Comparison of ENCODE assay signal across 13 cellular contexts in genomic region chr9:12759767-12760166, GRCh38. TPM values are rescaled to one million over a fixed set of nuclear protein-coding genes. Genes with fewer than 3 reads are reported as not detected.
DNase-seq lines count a peak whose midpoint lies in the region; ATAC-seq and TF ChIP-seq lines count a peak whose summit lies in the region.
"Had no signal": no experiment of that assay in that cellular context is flagged by ENCODE, and none has a peak within 500 bp of the region (broad histone marks: within the 10 kb centered on the region; RNA-seq: fewer than 3 reads in every experiment).

No MANE protein-coding gene starts in this region.

- no peak overlapping the region for H3K4ac ChIP-seq in mesenchymal stem cell (ENCODE audit: low read depth in 1 of 2, low read length in 2 of 2)

- DNase-seq in AG10803 (ENCODE audit: low read depth) (peak; percentile 62), MG63 (peak; percentile 90), dedifferentiated amniotic fluid mesenchymal stem cell (ENCODE audit: extremely low spot score) (peak; percentile 45), mesenchymal stem cell (peak; percentile 58), NCI-H748 (lab: John Stamatoyannopoulos, UW; ENCODE audit: unreplicated experiment) (no peak), hepatocyte (ENCODE audit: low spot score) (no peak)
- DNase-seq: BE2C, kidney glomerular epithelial cell, NCI-H1092, SW 1271 had no signal

- H3K27me3 ChIP-seq in MG63 (no peaks in the 10 kb centered on the region), mesenchymal stem cell (ENCODE audit: control insufficient read depth in 1 of 2, insufficient read depth in 1 of 2, low read length in 2 of 2) (no peaks in the 10 kb centered on the region), hepatocyte (no peaks in the 10 kb centered on the region)
- H3K27me3 ChIP-seq: BE2C had no signal

- H3K4me1 ChIP-seq in mesenchymal stem cell (ENCODE audit: control insufficient read depth, insufficient read depth, low read depth, low read length) (peaks cover 2% of the 10 kb centered on the region), hepatocyte (ENCODE audit: insufficient read depth) (peaks cover 15% of the 10 kb centered on the region)
- H3K4me1 ChIP-seq: BE2C had no signal

- H3K27ac ChIP-seq in mesenchymal stem cell (ENCODE audit: low read length, poor library complexity, severe bottlenecking) (no peak overlapping the region), hepatocyte (no peak overlapping the region)

- no peaks in the 10 kb centered on the region for H3K9me2 ChIP-seq in hepatocyte (replicated peaks; ENCODE audit: insufficient read depth)

- no CpG with 5 or more reads among the region's 1 CpG for WGBS in mesenchymal stem cell
- 50% methylated on average over 1 of the region's 1 CpG for WGBS in hepatocyte (ENCODE audit: low lambda C conversion rate, missing lambda C conversion rate)

- H4K91ac ChIP-seq in mesenchymal stem cell (ENCODE audit: low read length): no peak overlapping the region

- H3K23ac ChIP-seq in mesenchymal stem cell (ENCODE audit: low read length in 2 of 2): no peak overlapping the region

- H3K36me3 ChIP-seq in MG63 (no peaks in the 10 kb centered on the region), mesenchymal stem cell (ENCODE audit: control insufficient read depth in 1 of 2, insufficient read depth in 2 of 2, low read depth in 1 of 2, low read length in 2 of 2) (no peaks in the 10 kb centered on the region), hepatocyte (replicated peaks; ENCODE audit: insufficient read depth, low read depth) (no peaks in the 10 kb centered on the region)
- H3K36me3 ChIP-seq: BE2C had no signal

- H3K18ac ChIP-seq in mesenchymal stem cell (ENCODE audit: low read depth in 1 of 2, low read length in 2 of 2): no peak overlapping the region

- H3K4me3 ChIP-seq in AG10803 (ENCODE audit: low read length): no peak overlapping the region
- H3K4me3 ChIP-seq in MG63: no peak overlapping the region
- no peak overlapping the region for H3K4me3 ChIP-seq in mesenchymal stem cell (ENCODE audit: insufficient read depth in 1 of 2, low read depth in 1 of 2, low read length in 2 of 2)
- no peak overlapping the region for H3K4me3 ChIP-seq in hepatocyte

- ATAC-seq in HG03521 (IDR thresholded peaks at IDR 0.05; ENCODE audit: unreplicated experiment) (no peak), GM18519 (IDR thresholded peaks at IDR 0.05; ENCODE audit: low FRiP score, unreplicated experiment) (no peak)
- ATAC-seq: activated CD4-positive, CD25-positive, alpha-beta regulatory T cell treated with anti-CD3 and anti-CD28 coated beads, Interleukin-2, amount 50 U/mL, for 24 hours had no signal

- H4K20me1 ChIP-seq in hepatocyte (ENCODE audit: insufficient read depth, poor library complexity, severe bottlenecking): no peaks in the 10 kb centered on the region

- H3K79me2 ChIP-seq in hepatocyte: no peaks in the 10 kb centered on the region

- no peak overlapping the region for H2BK5ac ChIP-seq in mesenchymal stem cell (ENCODE audit: low read depth, low read length, poor library complexity, severe bottlenecking)

- H2BK12ac ChIP-seq in mesenchymal stem cell (ENCODE audit: low read length in 2 of 2): no peak overlapping the region

- no peak overlapping the region for H2AK5ac ChIP-seq in mesenchymal stem cell (ENCODE audit: low read length, severe bottlenecking)

- no peaks in the 10 kb centered on the region for H3K79me1 ChIP-seq in mesenchymal stem cell (replicated peaks; ENCODE audit: low read length, poor library complexity, severe bottlenecking)

- no peak overlapping the region for H3K14ac ChIP-seq in mesenchymal stem cell (ENCODE audit: low read length in 2 of 2)

- H2BK120ac ChIP-seq in mesenchymal stem cell (ENCODE audit: low read depth, low read length): no peak overlapping the region

- TF ChIP-seq CTCF in AG10803 (conservative IDR thresholded peaks at IDR 0.05; ENCODE audit: low read length) (no peak), hepatocyte (IDR thresholded peaks at IDR 0.05; ENCODE audit: poor library complexity) (no peak)

- H2AFZ ChIP-seq in mesenchymal stem cell (ENCODE audit: low read depth, low read length) (no peak overlapping the region), hepatocyte (no peak overlapping the region)

- H4K8ac ChIP-seq in mesenchymal stem cell (ENCODE audit: low read length): no peak overlapping the region

- no peak overlapping the region for H3K9ac ChIP-seq in mesenchymal stem cell (ENCODE audit: low read length)

- no peak overlapping the region for H3K4me2 ChIP-seq in mesenchymal stem cell (ENCODE audit: low read length, poor library complexity, severe bottlenecking)
- no peak overlapping the region for H3K4me2 ChIP-seq in hepatocyte

- H3K9me3 ChIP-seq in MG63: no peaks in the 10 kb centered on the region
- H3K9me3 ChIP-seq in mesenchymal stem cell (ENCODE audit: control insufficient read depth, low read length): no peaks in the 10 kb centered on the region
- H3K9me3 ChIP-seq in hepatocyte (ENCODE audit: low read depth): no peaks in the 10 kb centered on the region
- H3K9me3 ChIP-seq: BE2C had no signal

- no peak overlapping the region for H2BK15ac ChIP-seq in mesenchymal stem cell (ENCODE audit: low read depth, poor library complexity, severe bottlenecking)

RNA-seq across cellular contexts. Expression of gene LURAP1L, which starts 15.1 kb away (rescaled TPM):
- total RNA-seq in MG63 (2014; rRNA removed; shearing (Covaris generic); ENCODE audit: low replicate concordance): 67.0 and 69.9 TPM in 2 replicates
- 32.8 TPM for polyA plus RNA-seq in mesenchymal stem cell (2013, experiment 1 of 2)
- 33.7 TPM for polyA plus RNA-seq in mesenchymal stem cell (2013, experiment 2 of 2)
- total RNA-seq in hepatocyte: 37.6 and 40.2 TPM in 2 replicates
- polyA plus RNA-seq in hepatocyte: 36.1 and 42.5 TPM in 2 replicates

Comparison
In these comparisons a context has a peak if more than half of its experiments do, and no peak if none do; other contexts are left out.
1. DNase-seq: peak in AG10803 (single experiment), MG63 (single experiment), dedifferentiated amniotic fluid mesenchymal stem cell (single experiment) and mesenchymal stem cell (single experiment); none in NCI-H748 (single experiment) and hepatocyte (single experiment).